8 cellular contexts compared by ENCODE assay signal in genomic region chr1:185044981-185045792, GRCh38. TPM values are rescaled to one million over a fixed set of nuclear protein-coding genes. Genes with fewer than 3 reads are reported as not detected.
DNase-seq lines count a peak whose midpoint lies in the region; ATAC-seq, FAIRE-seq and TF ChIP-seq lines count a peak whose summit lies in the region.

RNF2 (plus strand) TSS chr1:185045558; CDS start chr1:185087554, 41,996 bp downstream.

- H3K36me3 ChIP-seq in A673 (ENCODE audit: insufficient read depth, low read length, poor library complexity, severe bottlenecking) (no peaks in the 10 kb centered on the region), kidney (ENCODE audit: control insufficient read depth in 1 of 2, insufficient read depth in 2 of 2, low read length in 2 of 2) (no peaks in the 10 kb centered on the region)

- BruUV-seq in A673 (replicated peaks; lab: Mats Ljungman, UMichigan) = no TSS peak

- intact Hi-C loops in A673 (cut with micrococcal nuclease; ENCODE audit: unreplicated experiment) (loop anchor here (5.0 kb wide), 1 partner anchor 112 kb away; the partner anchor contains the start of genes SWT1 and TRMT1L), kidney (cut with DNase I) (no loop called here)

- ATAC-seq in GM18858 (IDR thresholded peaks at IDR 0.05; ENCODE audit: unreplicated experiment) (peak; percentile 71), HG03095 (IDR thresholded peaks at IDR 0.05; ENCODE audit: unreplicated experiment) (peak; percentile 87)

- POLR2A ChIA-PET in A673 (lab: Charles Lee; ENCODE audit: low non-redundant PET) = interaction anchor here (0.5 to 0.7 kb wide), 2 partner anchors 744 to 893 kb away, joined by 3 to 4 read pairs; no protein-coding TSS in a partner anchor

- H3K27ac ChIP-seq in A673 (ENCODE audit: low read depth, low read length, poor library complexity, severe bottlenecking) (peak within 1 kb of the TSS; percentile 82), kidney (ENCODE audit: low read depth in 2 of 2, low read length in 2 of 2) (peak within 1 kb of the TSS; percentile 82 to 89)

- CTCF ChIA-PET in A673 (lab: Charles Lee) = interaction anchor here (0.6 to 0.7 kb wide), 2 partner anchors 54 to 142 kb away, joined by 9 read pairs; no protein-coding TSS in a partner anchor

- TF ChIP-seq CTCF in A673 (conservative IDR thresholded peaks at IDR 0.05; ENCODE audit: low read depth, low read length) (no peak), kidney (IDR thresholded peaks at IDR 0.05; ENCODE audit: borderline replicate concordance, extremely low read depth, insufficient read depth) (no peak)

- H3K9me3 ChIP-seq in A673 (ENCODE audit: low read depth, low read length, poor library complexity, severe bottlenecking) (no peaks in the 10 kb centered on the region), kidney (ENCODE audit: control insufficient read depth in 1 of 2, low read length in 2 of 2) (no peaks in the 10 kb centered on the region)

- H3K4me1 ChIP-seq in A673 (ENCODE audit: insufficient read depth, low read length, poor library complexity, severe bottlenecking) (peaks cover 22% of the 10 kb centered on the region), kidney (ENCODE audit: control insufficient read depth in 1 of 2, insufficient read depth in 1 of 2, low read depth in 1 of 2, low read length in 2 of 2) (peaks cover 0 to 3% of the 10 kb centered on the region in 2 donors)

- peak within 1 kb of the TSS; percentile 90 for H3K4me3 ChIP-seq in A673 (ENCODE audit: low read depth, low read length, poor library complexity, severe bottlenecking)
- peak within 1 kb of the TSS; percentile 64 to 81 for H3K4me3 ChIP-seq in kidney (ENCODE audit: low read length in 2 of 2)

- H3K27me3 ChIP-seq in A673 (replicated peaks; ENCODE audit: insufficient read depth, low read depth, low read length, poor library complexity) = no peaks in the 10 kb centered on the region

- DNase-seq in A673 (ENCODE audit: low spot score) = peak; percentile 95
- peak; percentile 72 for DNase-seq in NCI-H2196 (lab: John Stamatoyannopoulos, UW; ENCODE audit: unreplicated experiment)
- DNase-seq in activated CD4-positive, CD25-positive, alpha-beta regulatory T cell treated with anti-CD3 and anti-CD28 coated beads, Interleukin-2, amount 50 U/mL, for 72 hours = peak; percentile 76
- peak; percentile 77 for DNase-seq in cerebellar cortex (ENCODE audit: low spot score)
- DNase-seq in kidney = peak; percentile 94
- peak; percentile 85 for DNase-seq in stimulated activated CD4-positive, alpha-beta T cell treated with anti-CD3 and anti-CD28 coated beads, Interleukin-15, amount 100 ng/mL, for 24 hours

- peak within 1 kb of the TSS; percentile 53 to 61 for H3K9ac ChIP-seq in kidney (ENCODE audit: low read length in 2 of 2)

- FAIRE-seq in kidney (lab: Jason Lieb, UNC) = no peak

RNA-seq across cellular contexts. Expression of gene RNF2, which starts in this region (rescaled TPM):
- total RNA-seq in A673 (2021) (50.8 and 53.9 TPM in 2 replicates), kidney (26.0 TPM)
- polyA plus RNA-seq in kidney (ENCODE audit: insufficient read depth, low read depth, low replicate concordance) = 6.7 TPM

Comparison
In these comparisons a context has a peak if more than half of its experiments do, and no peak if none do; other contexts are left out.
1. Peak in every context shown above with its lines: DNase-seq, ATAC-seq, H3K4me3 ChIP-seq and H3K27ac ChIP-seq.